In the genomic region with DNA sequence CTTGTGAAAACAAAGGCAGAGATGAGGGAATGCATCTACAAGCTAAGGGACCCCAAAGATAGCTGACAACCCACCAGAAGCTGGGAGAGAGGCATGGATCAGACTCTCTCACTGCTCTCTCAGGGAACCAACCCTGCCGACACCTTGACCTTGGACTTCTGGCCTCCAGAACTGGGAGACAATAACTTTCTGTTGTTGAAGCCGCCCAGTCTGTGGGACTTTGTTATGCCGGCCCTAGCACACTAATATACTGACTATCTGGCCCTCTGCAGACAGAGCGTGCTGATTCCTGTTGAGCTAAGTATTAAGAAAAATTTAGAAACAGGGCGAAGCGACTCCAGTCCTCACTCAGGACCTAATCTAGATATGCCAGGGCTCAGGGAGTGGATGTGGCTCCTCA, we compare ENCODE assay signal across 18 cellular contexts.
"Had no signal": no experiment of that assay in that cellular context is flagged by ENCODE, and none has a peak within 500 bp of the region (broad histone marks: within the 10 kb centered on the region; RNA-seq: fewer than 3 reads in every experiment).

No MANE protein-coding gene starts in this region.

- H3K4me3 ChIP-seq: esophagus squamous epithelium, gastroesophageal sphincter, left ventricle myocardium inferior, lower lobe of right lung, psoas muscle, thoracic aorta had no signal

- H3K9me3 ChIP-seq: esophagus squamous epithelium, gastroesophageal sphincter, left ventricle myocardium inferior, lower lobe of right lung, psoas muscle, thoracic aorta had no signal

- H3K36me3 ChIP-seq: gastroesophageal sphincter, left ventricle myocardium inferior, lower lobe of right lung, thoracic aorta had no signal

- H3K4me1 ChIP-seq: gastroesophageal sphincter, left ventricle myocardium inferior, psoas muscle had no signal

- H3K27ac ChIP-seq: gastroesophageal sphincter, left ventricle myocardium inferior, lower lobe of right lung, psoas muscle, thoracic aorta had no signal

- FAIRE-seq: keratinocyte, urothelium cell line had no signal

- DNase-seq: esophagus squamous epithelium; foreskin fibroblast; glutamatergic neuron; left ventricle myocardium inferior; lower lobe of right lung; midbrain; naive B cell; psoas muscle; retina; stimulated activated CD4-positive, alpha-beta T cell treated with anti-CD3 and anti-CD28 coated beads, Interleukin-2, amount 100 ng/mL, for 24 hours; stimulated activated CD4-positive, alpha-beta T cell treated with anti-CD3 and anti-CD28 coated beads, Interleukin-4, amount 100 ng/mL, for 4 hours; stimulated activated naive B cell treated with anti-CD40 and anti-IgM and Interleukin-4, amounts not matched to agents 10 μg/mL and 1 μg/mL and 100 μg/mL, for 72 hours; stimulated activated naive CD8-positive, alpha-beta T cell treated with anti-CD3 and anti-CD28 coated beads, Interleukin-15, amount 100 ng/mL, for 72 hours had no signal

- H3K27me3 ChIP-seq: esophagus squamous epithelium, gastroesophageal sphincter had no signal

- ATAC-seq: gastroesophageal sphincter; lower lobe of right lung; psoas muscle; sciatic nerve; stimulated activated naive B cell treated with anti-CD40 and anti-IgM and Interleukin-4, amounts not matched to agents 10 μg/mL and 1 μg/mL and 100 μg/mL, for 72 hours; stimulated activated naive CD8-positive, alpha-beta T cell treated with anti-CD3 and anti-CD28 coated beads, Interleukin-15, amount 100 ng/mL, for 72 hours had no signal
